Comparison of ENCODE assay signal across 12 cellular contexts in genomic region chr3:4524423-4524769, GRCh38. TPM values are rescaled to one million over a fixed set of nuclear protein-coding genes. Genes with fewer than 3 reads are reported as not detected.
A peak's percentile ranks its signal among the peaks of the same experiment; 100 is the strongest.
DNase-seq lines count a peak whose midpoint lies in the region; ATAC-seq, FAIRE-seq and TF ChIP-seq lines count a peak whose summit lies in the region.
"Had no signal": no experiment of that assay in that cellular context is flagged by ENCODE, and none has a peak within 500 bp of the region (broad histone marks: within the 10 kb centered on the region; RNA-seq: fewer than 3 reads in every experiment).

No MANE protein-coding gene starts in this region.

- no peaks in the 10 kb centered on the region for H4K20me1 ChIP-seq in fibroblast of lung (ENCODE audit: control insufficient read depth, extremely low read depth, insufficient read depth, low read length)

- no peak for TF ChIP-seq POLR2A in testis (IDR thresholded peaks at IDR 0.05)

- H3K4me1 ChIP-seq in fibroblast of lung (ENCODE audit: control insufficient read depth, extremely low read depth, insufficient read depth, low read length) (no peaks in the 10 kb centered on the region), small intestine (ENCODE audit: control insufficient read depth in 2 of 2, insufficient read depth in 1 of 2, low read depth in 1 of 2, low read length in 1 of 2) (peaks cover 0 to 7% of the 10 kb centered on the region in 2 donors), testis (peaks cover 20% of the 10 kb centered on the region)

- H3K36me3 ChIP-seq in fibroblast of lung (ENCODE audit: control insufficient read depth, insufficient read depth, low read length) (no peaks in the 10 kb centered on the region), small intestine (ENCODE audit: control insufficient read depth in 2 of 2, insufficient read depth in 2 of 2, low read length in 2 of 2) (no peaks in the 10 kb centered on the region), testis (ENCODE audit: low read depth, missing control alignments) (no peaks in the 10 kb centered on the region)

- intact Hi-C loops in testis (cut with DNase I; ENCODE audit: low total_unique reads): no loop called here

- no peaks in the 10 kb centered on the region for H3K27me3 ChIP-seq in fibroblast of lung (ENCODE audit: control insufficient read depth, insufficient read depth, low read length)
- H3K27me3 ChIP-seq in small intestine (ENCODE audit: control insufficient read depth in 2 of 2, insufficient read depth in 2 of 2, low read length in 2 of 2): no peaks in the 10 kb centered on the region
- no peaks in the 10 kb centered on the region for H3K27me3 ChIP-seq in testis

- no peak overlapping the region for H3K4me2 ChIP-seq in fibroblast of lung (ENCODE audit: extremely low read depth, insufficient read depth, low read length)

- H3K9me3 ChIP-seq in fibroblast of lung (ENCODE audit: control insufficient read depth, insufficient read depth, low read depth, low read length) (no peaks in the 10 kb centered on the region), small intestine (ENCODE audit: control insufficient read depth, low read depth) (no peaks in the 10 kb centered on the region), testis (no peaks in the 10 kb centered on the region)

- no peak for TF ChIP-seq CTCF in fibroblast of lung (conservative IDR thresholded peaks at IDR 0.05 in 1 of 2, IDR thresholded peaks at IDR 0.05 in 1 of 2; ENCODE audit: low read depth in 1 of 2, low read length in 2 of 2)
- TF ChIP-seq CTCF in testis (IDR thresholded peaks at IDR 0.05): no peak

- ATAC-seq in HG03460 (IDR thresholded peaks at IDR 0.05; ENCODE audit: unreplicated experiment): no peak

- H3K27ac ChIP-seq in fibroblast of lung (ENCODE audit: insufficient read depth, low read length) (no peak overlapping the region), small intestine (ENCODE audit: low read depth in 1 of 2, low read length in 1 of 2) (no peak overlapping the region), testis (no peak overlapping the region)

- no peak overlapping the region for H2AFZ ChIP-seq in fibroblast of lung (ENCODE audit: low read length)

- DNase-seq in NCI-H1105 treated with DMSO at 0.1 percent for 48 hours (lab: John Stamatoyannopoulos, UW) (peak; percentile 20), NCI-H1105 (lab: John Stamatoyannopoulos, UW) (no peak), SK-N-DZ (ENCODE audit: low spot score) (peak; percentile 88), fibroblast of lung (ENCODE audit: low read depth in 2 of 2) (peak; percentile 8 to 96), small intestine (peak; percentile 20), NCI-H1436 treated with DMSO at 0.1 percent for 48 hours (lab: John Stamatoyannopoulos, UW) (no peak), testis (no peak)
- DNase-seq: activated CD4-positive, CD25-positive, alpha-beta regulatory T cell; mesendoderm; occipital lobe had no signal

- FAIRE-seq in small intestine (lab: Jason Lieb, UNC): no peak
- FAIRE-seq: urothelium cell line had no signal

- no peak overlapping the region for H3K9ac ChIP-seq in fibroblast of lung (ENCODE audit: insufficient read depth, low read length)

- H3K4me3 ChIP-seq in fibroblast of lung (replicated peaks in 1 of 4; ENCODE audit: control extremely low read depth in 1 of 4, insufficient read depth in 1 of 4, low read depth in 3 of 4, low read length in 4 of 4): no peak overlapping the region
- no peak overlapping the region for H3K4me3 ChIP-seq in small intestine (ENCODE audit: low read depth in 1 of 2, low read length in 2 of 2)
- H3K4me3 ChIP-seq in testis: no peak overlapping the region

- no peaks in the 10 kb centered on the region for H3K79me2 ChIP-seq in fibroblast of lung (ENCODE audit: control insufficient read depth, insufficient read depth, low read length)

- 16 to 39% (median 31%) methylated on average over 2 of the region's 2 CpGs for WGBS in small intestine, 3 donors
- WGBS in testis, 2 donors: 40 to 49% methylated on average over 2 of the region's 2 CpGs

RNA-seq across cellular contexts. Expression of gene ITPR1, which starts 31.2 kb away (rescaled TPM):
- polyA plus RNA-seq in SK-N-DZ (2014; cell fraction: cytosol; rRNA removed): 12.7 and 22.0 TPM in 2 replicates
- polyA plus RNA-seq in SK-N-DZ (2014; cell fraction: nucleus; rRNA removed): 34.3 and 39.4 TPM in 2 replicates
- total RNA-seq in fibroblast of lung: 48.0 and 87.0 TPM in 2 replicates
- polyA plus RNA-seq in fibroblast of lung: 6.7 and 19.2 TPM in 2 replicates
- 4.8 and 16.3 TPM in 2 replicates for polyA plus RNA-seq in fibroblast of lung (2012)
- 7.0 and 28.0 TPM in 2 replicates for polyA minus RNA-seq in fibroblast of lung (ENCODE audit: low replicate concordance)
- polyA plus RNA-seq in small intestine: 10 to 100 TPM in 1 of 3 donors, 1 to 10 TPM in 1, under 1 TPM in 1; 0.89 to 13.8 (median 3.0) TPM
- total RNA-seq in testis: 100 to 1,000 TPM in 1 of 2 donors, 10 to 100 TPM in 1; 59.7 to 129 TPM
- 26.5 TPM for polyA plus RNA-seq in testis (ENCODE audit: insufficient read depth, low read depth, low replicate concordance)

RNA-seq across cellular contexts. Expression of gene SUMF1, which starts 57.3 kb away (rescaled TPM):
- polyA plus RNA-seq in SK-N-DZ (2014; cell fraction: cytosol; rRNA removed): 25.8 and 27.2 TPM in 2 replicates
- polyA plus RNA-seq in SK-N-DZ (2014; cell fraction: nucleus; rRNA removed): 12.5 and 13.7 TPM in 2 replicates
- 50.0 and 54.2 TPM in 2 replicates for total RNA-seq in fibroblast of lung
- polyA plus RNA-seq in fibroblast of lung: 45.8 and 64.6 TPM in 2 replicates
- 27.8 and 39.2 TPM in 2 replicates for polyA plus RNA-seq in fibroblast of lung (2012)
- 14.8 and 22.1 TPM in 2 replicates for polyA minus RNA-seq in fibroblast of lung (ENCODE audit: low replicate concordance)
- 10 to 100 TPM in 1 of 3 donors, 1 to 10 TPM in 2; 3.8 to 22.2 (median 6.5) TPM for polyA plus RNA-seq in small intestine
- 10 to 100 TPM; 27.6 to 42.6 TPM for total RNA-seq in testis
- 18.8 TPM for polyA plus RNA-seq in testis (ENCODE audit: insufficient read depth, low read depth, low replicate concordance)

Comparison
In these comparisons a context has a peak if more than half of its experiments do, and no peak if none do; other contexts are left out.
1. DNase-seq: peak in NCI-H1105 treated with DMSO at 0.1 percent for 48 hours (single experiment), SK-N-DZ (single experiment), fibroblast of lung (2 of 2) and small intestine (single experiment); none in NCI-H1105 (single experiment), NCI-H1436 treated with DMSO at 0.1 percent for 48 hours (single experiment) and testis (single experiment).